In the genomic region with DNA sequence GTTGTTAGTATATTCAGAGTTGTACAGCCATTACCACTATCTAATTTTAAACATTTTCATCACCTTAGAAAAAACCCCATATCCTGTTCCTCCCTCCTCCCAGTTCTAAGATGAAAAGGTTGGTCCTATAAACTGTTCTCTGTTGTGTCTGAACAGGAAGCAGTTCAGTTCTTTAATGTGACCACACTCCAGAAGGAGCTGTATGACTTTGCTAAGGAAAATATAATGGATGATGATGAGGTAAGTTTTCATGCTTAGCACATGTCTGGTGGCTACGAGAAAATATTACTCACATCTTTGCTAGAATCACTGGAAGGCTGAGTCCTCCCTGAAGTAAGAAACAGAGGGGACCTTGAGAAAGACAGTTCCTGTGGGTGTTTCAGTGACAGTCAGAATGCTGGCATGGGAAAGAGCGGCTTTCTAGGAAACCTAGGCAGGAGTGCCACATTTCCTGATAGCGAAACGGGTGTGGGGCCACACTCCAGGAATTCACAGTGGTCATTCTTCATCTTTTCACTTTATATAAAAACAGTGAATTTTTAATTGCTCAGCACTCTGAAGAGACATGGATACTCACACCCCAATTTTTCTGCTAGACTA, we compare ENCODE assay signal across 14 cellular contexts. TPM values are rescaled to one million over a fixed set of nuclear protein-coding genes. Genes with fewer than 3 reads are reported as not detected.
DNase-seq lines count a peak whose midpoint lies in the region; ATAC-seq and TF ChIP-seq lines count a peak whose summit lies in the region.
"Had no signal": no experiment of that assay in that cellular context is flagged by ENCODE, and none has a peak within 500 bp of the region (broad histone marks: within the 10 kb centered on the region; RNA-seq: fewer than 3 reads in every experiment).

No MANE protein-coding gene starts in this region.

- TF ChIP-seq CTCF in glutamatergic neuron (IDR thresholded peaks at IDR 0.05; ENCODE audit: partially characterized antibody, unreplicated experiment) = no peak

- peak; percentile 71 for ATAC-seq in stimulated activated naive CD8-positive, alpha-beta T cell treated with anti-CD3 and anti-CD28 coated beads, Interleukin-15, amount 100 ng/mL, for 72 hours
- no peak for ATAC-seq in HG02981 (IDR thresholded peaks at IDR 0.05; ENCODE audit: unreplicated experiment)

- in situ Hi-C loops in KBM-7 (cut with MboI; ENCODE audit: low pct_unique_long_range_greater_than_20kb, low sequenced_read_pairs) = loop anchor here (10.0 kb wide), 1 partner anchor 241 kb away; no protein-coding TSS in a partner anchor

- peaks cover 4% of the 10 kb centered on the region for H3K4me1 Mint-ChIP-seq in activated naive CD4-positive, alpha-beta T cell treated with anti-CD3 and anti-CD28 coated beads for 36 hours (ENCODE audit: low read depth)
- peaks cover 6% of the 10 kb centered on the region for H3K4me1 Mint-ChIP-seq in stimulated activated naive CD8-positive, alpha-beta T cell treated with anti-CD3 and anti-CD28 coated beads, Interleukin-15, amount 100 ng/mL, for 72 hours
- H3K4me1 Mint-ChIP-seq in glutamatergic neuron (ENCODE audit: low read depth, unreplicated experiment) = no peaks in the 10 kb centered on the region

- peak overlapping the region; percentile 30 for H3K27ac Mint-ChIP-seq in activated naive CD4-positive, alpha-beta T cell treated with anti-CD3 and anti-CD28 coated beads for 36 hours
- H3K27ac Mint-ChIP-seq in stimulated activated naive CD8-positive, alpha-beta T cell treated with anti-CD3 and anti-CD28 coated beads, Interleukin-15, amount 100 ng/mL, for 72 hours = peak overlapping the region in 1 of 2 donors; percentile 74
- H3K27ac Mint-ChIP-seq in glutamatergic neuron (ENCODE audit: unreplicated experiment) = no peak overlapping the region
- H3K27ac Mint-ChIP-seq: activated CD4-positive, alpha-beta memory T cell treated with anti-CD3 and anti-CD28 coated beads, Interleukin-2, amount 10 ng/mL, durations not matched to agents 7 days and 5 days had no signal

- CTCF ChIA-PET in activated naive CD4-positive, alpha-beta T cell treated with anti-CD3 and anti-CD28 coated beads for 36 hours (lab: Charles Lee) = interaction anchor here (1.0 to 3.6 kb wide), 3 partner anchors 10 to 653 kb away, joined by 3 to 14 read pairs (median 4); no protein-coding TSS in a partner anchor

- no peak for DNase-seq in activated naive CD4-positive, alpha-beta T cell treated with anti-CD3 and anti-CD28 coated beads for 36 hours
- no peak for DNase-seq in activated naive CD4-positive, alpha-beta T cell (lab: John Stamatoyannopoulos, UW)
- peak; percentile 64 for DNase-seq in KBM-7
- DNase-seq in dedifferentiated amniotic fluid mesenchymal stem cell (ENCODE audit: extremely low spot score) = peak; percentile 31
- no peak for DNase-seq in stimulated activated naive CD8-positive, alpha-beta T cell treated with anti-CD3 and anti-CD28 coated beads, Interleukin-15, amount 100 ng/mL, for 72 hours
- no peak for DNase-seq in glutamatergic neuron
- DNase-seq in GDM1 (lab: John Stamatoyannopoulos, UW) = no peak
- DNase-seq: activated CD4-positive, alpha-beta memory T cell treated with anti-CD3 and anti-CD28 coated beads, Interleukin-2, amount 10 ng/mL, durations not matched to agents 7 days and 5 days; cortex of kidney; NCI-H2081 treated with DMSO at 0.1 percent for 48 hours; NCI-H748 treated with DMSO at 0.1 percent for 48 hours; ovary; stimulated activated CD4-positive, alpha-beta T cell treated with anti-CD3 and anti-CD28 coated beads, Interleukin-12 subunit alpha, Interleukin-12 subunit beta, amount 100 ng/mL, for 4 hours had no signal

- H3K9me3 Mint-ChIP-seq in activated naive CD4-positive, alpha-beta T cell treated with anti-CD3 and anti-CD28 coated beads for 36 hours = no peaks in the 10 kb centered on the region
- no peaks in the 10 kb centered on the region for H3K9me3 Mint-ChIP-seq in stimulated activated naive CD8-positive, alpha-beta T cell treated with anti-CD3 and anti-CD28 coated beads, Interleukin-15, amount 100 ng/mL, for 72 hours
- no peaks in the 10 kb centered on the region for H3K9me3 Mint-ChIP-seq in glutamatergic neuron (ENCODE audit: unreplicated experiment)
- H3K9me3 Mint-ChIP-seq: activated CD4-positive, alpha-beta memory T cell treated with anti-CD3 and anti-CD28 coated beads, Interleukin-2, amount 10 ng/mL, durations not matched to agents 7 days and 5 days had no signal

- no peaks in the 10 kb centered on the region for H3K27me3 Mint-ChIP-seq in activated naive CD4-positive, alpha-beta T cell treated with anti-CD3 and anti-CD28 coated beads for 36 hours (ENCODE audit: low read depth)
- no peaks in the 10 kb centered on the region for H3K27me3 Mint-ChIP-seq in stimulated activated naive CD8-positive, alpha-beta T cell treated with anti-CD3 and anti-CD28 coated beads, Interleukin-15, amount 100 ng/mL, for 72 hours
- H3K27me3 Mint-ChIP-seq in glutamatergic neuron (ENCODE audit: unreplicated experiment) = no peaks in the 10 kb centered on the region
- H3K27me3 Mint-ChIP-seq: activated CD4-positive, alpha-beta memory T cell treated with anti-CD3 and anti-CD28 coated beads, Interleukin-2, amount 10 ng/mL, durations not matched to agents 7 days and 5 days had no signal

- peaks cover 15% of the 10 kb centered on the region for H3K36me3 Mint-ChIP-seq in activated naive CD4-positive, alpha-beta T cell treated with anti-CD3 and anti-CD28 coated beads for 36 hours (ENCODE audit: low read depth)
- H3K36me3 Mint-ChIP-seq in glutamatergic neuron (ENCODE audit: unreplicated experiment) = no peaks in the 10 kb centered on the region

- no peak overlapping the region for H3K4me3 Mint-ChIP-seq in activated naive CD4-positive, alpha-beta T cell treated with anti-CD3 and anti-CD28 coated beads for 36 hours
- H3K4me3 Mint-ChIP-seq in stimulated activated naive CD8-positive, alpha-beta T cell treated with anti-CD3 and anti-CD28 coated beads, Interleukin-15, amount 100 ng/mL, for 72 hours = no peak overlapping the region
- H3K4me3 Mint-ChIP-seq in glutamatergic neuron (ENCODE audit: unreplicated experiment) = no peak overlapping the region
- H3K4me3 Mint-ChIP-seq: activated CD4-positive, alpha-beta memory T cell treated with anti-CD3 and anti-CD28 coated beads, Interleukin-2, amount 10 ng/mL, durations not matched to agents 7 days and 5 days had no signal

- intact Hi-C loops in activated naive CD4-positive, alpha-beta T cell treated with anti-CD3 and anti-CD28 coated beads for 36 hours (cut with micrococcal nuclease) = loop anchor here (5.0 kb wide), 2 partner anchors 187 to 303 kb away; no protein-coding TSS in a partner anchor

RNA-seq across cellular contexts. Expression of a gene that starts 20.3 kb away (rescaled TPM):
- total RNA-seq in activated naive CD4-positive, alpha-beta T cell treated with anti-CD3 and anti-CD28 coated beads for 36 hours = 10 to 100 TPM; 48.1 to 51.1 TPM
- 43.2 TPM for total RNA-seq in glutamatergic neuron (ENCODE audit: unreplicated experiment)

RNA-seq across cellular contexts. Expression of a gene that starts 37.2 kb away (rescaled TPM):
- 10 to 100 TPM; 32.0 to 36.3 TPM for total RNA-seq in activated naive CD4-positive, alpha-beta T cell treated with anti-CD3 and anti-CD28 coated beads for 36 hours
- total RNA-seq in glutamatergic neuron (ENCODE audit: unreplicated experiment) = 33.0 TPM

RNA-seq across cellular contexts. Expression of a gene that starts 37.2 kb away (rescaled TPM):
- 1 to 10 TPM; 3.2 to 3.3 TPM for total RNA-seq in activated naive CD4-positive, alpha-beta T cell treated with anti-CD3 and anti-CD28 coated beads for 36 hours
- 7.7 TPM for total RNA-seq in glutamatergic neuron (ENCODE audit: unreplicated experiment)

Comparison
In these comparisons a context has a peak if more than half of its experiments do, and no peak if none do; other contexts are left out.
1. DNase-seq: peak in KBM-7 (single experiment) and dedifferentiated amniotic fluid mesenchymal stem cell (single experiment); none in activated naive CD4-positive, alpha-beta T cell treated with anti-CD3 and anti-CD28 coated beads for 36 hours (single experiment), activated naive CD4-positive, alpha-beta T cell (0 of 4), stimulated activated naive CD8-positive, alpha-beta T cell treated with anti-CD3 and anti-CD28 coated beads, Interleukin-15, amount 100 ng/mL, for 72 hours (0 of 2), glutamatergic neuron (single experiment) and GDM1 (single experiment).